ENCODE assay signal across 17 cellular contexts in genomic region chr10:78727728-78728127, GRCh38.
DNase-seq lines count a peak whose midpoint lies in the region.
"Had no signal": no experiment of that assay in that cellular context is flagged by ENCODE, and none has a peak within 500 bp of the region (broad histone marks: within the 10 kb centered on the region; RNA-seq: fewer than 3 reads in every experiment).

No MANE protein-coding gene starts in this region.

- H3K9me3 Mint-ChIP-seq in activated naive CD4-positive, alpha-beta T cell treated with anti-CD3 and anti-CD28 coated beads for 36 hours: no peaks in the 10 kb centered on the region
- H3K9me3 Mint-ChIP-seq: CD8-positive, alpha-beta memory T cell; nephron progenitor cell had no signal

- peak overlapping the region; percentile 77 for H3K27ac ChIP-seq in skeletal muscle tissue (ENCODE audit: low read depth, low read length)
- H3K27ac ChIP-seq: dorsolateral prefrontal cortex, esophagus squamous epithelium had no signal

- H3K4me3 ChIP-seq in skeletal muscle tissue (ENCODE audit: low read length in 3 of 3): no peak overlapping the region
- H3K4me3 ChIP-seq: dorsolateral prefrontal cortex, esophagus squamous epithelium had no signal

- H3K36me3 ChIP-seq in skeletal muscle tissue (ENCODE audit: control insufficient read depth in 3 of 3, insufficient read depth in 3 of 3, low read length in 3 of 3): no peaks in the 10 kb centered on the region
- H3K36me3 ChIP-seq: esophagus squamous epithelium had no signal

- no peaks in the 10 kb centered on the region for H3K36me3 Mint-ChIP-seq in activated naive CD4-positive, alpha-beta T cell treated with anti-CD3 and anti-CD28 coated beads for 36 hours (ENCODE audit: low read depth)
- H3K36me3 Mint-ChIP-seq: CD8-positive, alpha-beta memory T cell; stimulated activated naive B cell treated with anti-CD40 and anti-IgM and Interleukin-4, amounts not matched to agents 10 μg/mL and 1 μg/mL and 100 μg/mL, for 72 hours had no signal

- H3K27me3 ChIP-seq in skeletal muscle tissue (ENCODE audit: control insufficient read depth in 3 of 3, insufficient read depth in 3 of 3, low read length in 3 of 3): no peaks in the 10 kb centered on the region
- H3K27me3 ChIP-seq: dorsolateral prefrontal cortex had no signal

- H3K9me3 ChIP-seq in skeletal muscle tissue (ENCODE audit: control insufficient read depth in 3 of 3, low read length in 3 of 3): no peaks in the 10 kb centered on the region
- H3K9me3 ChIP-seq: esophagus squamous epithelium had no signal

- no peak overlapping the region for H3K4me3 Mint-ChIP-seq in activated naive CD4-positive, alpha-beta T cell treated with anti-CD3 and anti-CD28 coated beads for 36 hours
- H3K4me3 Mint-ChIP-seq: CD8-positive, alpha-beta memory T cell; nephron progenitor cell; stimulated activated naive B cell treated with anti-CD40 and anti-IgM and Interleukin-4, amounts not matched to agents 10 μg/mL and 1 μg/mL and 100 μg/mL, for 72 hours had no signal

- H3K27me3 Mint-ChIP-seq in activated naive CD4-positive, alpha-beta T cell treated with anti-CD3 and anti-CD28 coated beads for 36 hours (ENCODE audit: low read depth): peaks cover 6% of the 10 kb centered on the region

- CTCF ChIA-PET in activated naive CD4-positive, alpha-beta T cell treated with anti-CD3 and anti-CD28 coated beads for 36 hours (lab: Charles Lee): no interaction called here

- H3K9ac ChIP-seq in skeletal muscle tissue (ENCODE audit: low read depth in 1 of 3, low read length in 3 of 3): peak overlapping the region in 1 of 3 donors; percentile 46

- DNase-seq in NCI-H2171 treated with DMSO at 0.1 percent for 48 hours (lab: John Stamatoyannopoulos, UW) (peak; percentile 51), NCI-H2171 (lab: John Stamatoyannopoulos, UW) (no peak), NCI-H510A treated with DMSO at 0.1 percent for 48 hours (lab: John Stamatoyannopoulos, UW) (peak; percentile 74), kidney glomerular epithelial cell (lab: John Stamatoyannopoulos, UW) (peak; percentile 15), superior temporal gyrus (ENCODE audit: extremely low spot score) (no peak), NCI-H82 treated with DMSO at 0.1 percent for 48 hours (lab: John Stamatoyannopoulos, UW; ENCODE audit: unreplicated experiment) (no peak)
- no peak for DNase-seq in activated naive CD4-positive, alpha-beta T cell treated with anti-CD3 and anti-CD28 coated beads for 36 hours
- DNase-seq: activated effector memory CD4-positive, alpha-beta T cell treated with anti-CD3 and anti-CD28 coated beads, Interleukin-2, amount 50 U/mL, for 16 hours; CD8-positive, alpha-beta memory T cell; dorsolateral prefrontal cortex; esophagus squamous epithelium; GOT3; hippocampal formation; NCI-H146; nephron progenitor cell; stimulated activated naive B cell treated with anti-CD40 and anti-IgM and Interleukin-4, amounts not matched to agents 10 μg/mL and 1 μg/mL and 100 μg/mL, for 72 hours had no signal

- intact Hi-C loops in activated naive CD4-positive, alpha-beta T cell treated with anti-CD3 and anti-CD28 coated beads for 36 hours (cut with micrococcal nuclease): no loop called here

- no peak overlapping the region for H3K27ac Mint-ChIP-seq in activated naive CD4-positive, alpha-beta T cell treated with anti-CD3 and anti-CD28 coated beads for 36 hours
- H3K27ac Mint-ChIP-seq: nephron progenitor cell; stimulated activated naive B cell treated with anti-CD40 and anti-IgM and Interleukin-4, amounts not matched to agents 10 μg/mL and 1 μg/mL and 100 μg/mL, for 72 hours had no signal

- H3K4me1 ChIP-seq in skeletal muscle tissue (ENCODE audit: control insufficient read depth in 3 of 3, insufficient read depth in 3 of 3, low read length in 3 of 3): peaks cover 10 to 33% (median 23%) of the 10 kb centered on the region in 3 donors
- H3K4me1 ChIP-seq: esophagus squamous epithelium had no signal

- H3K4me1 Mint-ChIP-seq in activated naive CD4-positive, alpha-beta T cell treated with anti-CD3 and anti-CD28 coated beads for 36 hours (ENCODE audit: low read depth): no peaks in the 10 kb centered on the region
- H3K4me1 Mint-ChIP-seq: CD8-positive, alpha-beta memory T cell; stimulated activated naive B cell treated with anti-CD40 and anti-IgM and Interleukin-4, amounts not matched to agents 10 μg/mL and 1 μg/mL and 100 μg/mL, for 72 hours had no signal

Comparison
In these comparisons a context has a peak if more than half of its experiments do, and no peak if none do; other contexts are left out.
1. DNase-seq: peak in NCI-H2171 treated with DMSO at 0.1 percent for 48 hours (single experiment), NCI-H510A treated with DMSO at 0.1 percent for 48 hours (single experiment) and kidney glomerular epithelial cell (single experiment); none in NCI-H2171 (single experiment), superior temporal gyrus (single experiment), activated naive CD4-positive, alpha-beta T cell treated with anti-CD3 and anti-CD28 coated beads for 36 hours (single experiment) and NCI-H82 treated with DMSO at 0.1 percent for 48 hours (single experiment).